30 cellular contexts compared by ENCODE assay signal in the genomic region with DNA sequence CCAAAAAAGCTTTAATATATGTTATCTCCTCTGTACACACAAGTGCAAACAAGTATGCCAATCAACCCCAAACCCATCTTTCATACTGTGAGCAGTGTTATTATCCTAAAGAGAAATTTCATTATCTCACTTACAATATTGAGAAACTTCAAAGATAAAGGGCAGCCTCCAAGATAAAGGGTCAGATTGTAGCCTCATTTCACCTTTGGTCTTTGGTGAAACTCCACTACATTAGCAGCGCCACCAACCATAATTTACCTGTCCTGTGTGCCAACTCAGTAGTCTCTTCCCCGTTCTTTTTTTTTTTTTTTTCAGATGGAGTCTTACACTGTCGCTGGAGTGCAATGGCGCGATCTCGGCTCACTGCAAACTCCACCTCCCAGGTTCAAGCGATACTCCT. TPM values are rescaled to one million over a fixed set of nuclear protein-coding genes. Genes with fewer than 3 reads are reported as not detected.
"Had no signal": no experiment of that assay in that cellular context is flagged by ENCODE, and none has a peak within 500 bp of the region (broad histone marks: within the 10 kb centered on the region; RNA-seq: fewer than 3 reads in every experiment).

No MANE protein-coding gene starts in this region.

- H3K36me3 ChIP-seq: colonic mucosa, esophagus squamous epithelium, gastrocnemius medialis, heart right ventricle, left lung, lower lobe of right lung had no signal

- H3K27me3 Mint-ChIP-seq: dendritic cell treated with granulocyte-macrophage colony-stimulating factor and Interleukin-4, amounts not matched to agents 40 ng/mL and 50 ng/mL, for 4 days; naive thymus-derived CD4-positive, alpha-beta T cell had no signal

- H3K27me3 ChIP-seq: colonic mucosa, esophagus squamous epithelium, gastrocnemius medialis, left lung had no signal

- H3K27ac ChIP-seq: colonic mucosa, epithelial cell of prostate, esophagus squamous epithelium, gastrocnemius medialis, heart right ventricle, left lung, lower lobe of right lung had no signal

- H3K4me3 ChIP-seq: colonic mucosa, esophagus squamous epithelium, gastrocnemius medialis, heart right ventricle, left lung, lower lobe of right lung had no signal

- H3K9me3 ChIP-seq: colonic mucosa, esophagus squamous epithelium, gastrocnemius medialis, heart right ventricle, left lung, lower lobe of right lung had no signal

- H3K4me1 ChIP-seq: gastrocnemius medialis, left lung, lower lobe of right lung had no signal

- H3K27ac Mint-ChIP-seq: dendritic cell treated with granulocyte-macrophage colony-stimulating factor and Interleukin-4, amounts not matched to agents 40 ng/mL and 50 ng/mL, for 4 days; endodermal cell had no signal

- ATAC-seq: esophagus mucosa; gastrocnemius medialis; heart right ventricle; left cardiac atrium; left lung; left ventricle myocardium superior; lower lobe of right lung; naive thymus-derived CD4-positive, alpha-beta T cell had no signal

- H3K9me3 Mint-ChIP-seq: dendritic cell treated with granulocyte-macrophage colony-stimulating factor and Interleukin-4, amounts not matched to agents 40 ng/mL and 50 ng/mL, for 4 days; endodermal cell had no signal

- DNase-seq: colonic mucosa; cortex of kidney; effector CD4-positive, alpha-beta T cell; effector memory CD4-positive, alpha-beta T cell; endodermal cell; esophagus squamous epithelium; foreskin fibroblast; foreskin melanocyte; gastrocnemius medialis; glutamatergic neuron; head of caudate nucleus; heart right ventricle; hippocampal formation; left cardiac atrium; left lung; left ventricle myocardium superior; lower lobe of right lung; mesenchymal stem cell; midbrain; naive thymus-derived CD4-positive, alpha-beta T cell had no signal

- H3K4me3 Mint-ChIP-seq: dendritic cell treated with granulocyte-macrophage colony-stimulating factor and Interleukin-4, amounts not matched to agents 40 ng/mL and 50 ng/mL, for 4 days; endodermal cell had no signal

RNA-seq across cellular contexts. Expression of gene CCDC83, which starts 53.7 kb away (rescaled TPM):
- total RNA-seq: colonic mucosa; dermis microvascular lymphatic vessel endothelial cell; endodermal cell; esophagus mucosa; esophagus squamous epithelium; gastrocnemius medialis; glomerular endothelial cell; heart right ventricle; kidney epithelial cell; left cardiac atrium; left lung; left ventricle myocardium superior; lower leg skin; lower lobe of right lung; lung microvascular endothelial cell; mucosa of gallbladder; naive thymus-derived CD4-positive, alpha-beta T cell had no signal
- polyA plus RNA-seq: heart right ventricle; keratinocyte; naive thymus-derived CD4-positive, alpha-beta T cell had no signal
